29 cellular contexts compared by ENCODE assay signal in the genomic region with DNA sequence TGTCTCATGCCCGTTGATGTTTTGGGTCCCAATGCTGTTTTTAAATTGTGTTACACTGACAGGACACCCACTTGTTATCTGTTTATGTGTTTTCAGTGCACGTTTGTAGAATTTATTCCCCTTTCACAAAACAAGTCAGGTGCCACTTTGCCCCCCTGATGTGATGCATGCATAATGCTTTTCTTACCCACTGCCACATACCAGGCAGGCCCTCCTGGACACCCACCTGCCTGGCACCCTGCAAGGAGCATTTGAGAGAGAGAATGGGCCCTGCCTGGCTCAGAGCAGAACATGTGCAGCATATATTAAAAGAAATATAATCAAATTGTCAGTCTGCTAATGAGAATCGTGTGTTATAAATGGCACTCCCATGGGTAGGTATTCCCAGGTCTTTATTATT.
"Had no signal": no experiment of that assay in that cellular context is flagged by ENCODE, and none has a peak within 500 bp of the region (broad histone marks: within the 10 kb centered on the region; RNA-seq: fewer than 3 reads in every experiment).

No MANE protein-coding gene starts in this region.

- H3K27me3 ChIP-seq: ascending aorta, breast epithelium, MG63, Peyer's patch had no signal

- H3K9me3 ChIP-seq: ascending aorta, breast epithelium, MG63, Peyer's patch had no signal

- H3K4me3 ChIP-seq: ascending aorta, breast epithelium, coronary artery, MG63, Peyer's patch had no signal

- H3K4me1 ChIP-seq: ascending aorta, breast epithelium, Peyer's patch had no signal

- DNase-seq: activated CD4-positive, alpha-beta T cell treated with anti-CD3 and anti-CD28 coated beads, Interleukin-2, amount 10 ng/mL, durations not matched to agents 24 days and 14 days; activated CD4-positive, alpha-beta T cell treated with anti-CD3 and anti-CD28 coated beads, Interleukin-2, amount 50 U/mL, for 4 hours; activated CD8-positive, alpha-beta T cell treated with anti-CD3 and anti-CD28 coated beads for 36 hours; activated effector memory CD4-positive, alpha-beta T cell treated with anti-CD3 and anti-CD28 coated beads, Interleukin-2, amount 50 U/mL, for 16 hours; activated naive CD4-positive, alpha-beta T cell; activated naive CD4-positive, alpha-beta T cell treated with anti-CD3 and anti-CD28 coated beads, Interleukin-2, amount 50 U/mL, for 16 hours; activated naive CD8-positive, alpha-beta T cell treated with anti-CD3 and anti-CD28 coated beads for 36 hours; activated T-cell treated with anti-CD3 and anti-CD28 coated beads, Interleukin-2, amount 50 U/mL, for 1 hour; activated T-cell treated with anti-CD3 and anti-CD28 coated beads, Interleukin-2, amount 50 U/mL, for 72 hours; amygdala; MG63; NCI-H1048; NCI-H1105 treated with DMSO at 0.1 percent for 48 hours; NCI-H1436; NCI-H1694; NCI-H2029; NCI-H446; NCI-H510A treated with DMSO at 0.1 percent for 48 hours; NCI-H526 treated with DMSO at 0.1 percent for 48 hours; NCI-H774; PC-3; Peyer's patch; RPMI8226; SIG-M5 had no signal

- ATAC-seq: activated CD8-positive, alpha-beta T cell treated with anti-CD3 and anti-CD28 coated beads for 36 hours; activated T-cell treated with anti-CD3 and anti-CD28 coated beads, Interleukin-2, amount 50 U/mL, for 72 hours; activated T-helper 17 cell treated with anti-CD3 and anti-CD28 coated beads, Interleukin-2, amount 50 U/mL, for 72 hours; PC-3 had no signal

- H3K36me3 ChIP-seq: ascending aorta, breast epithelium, MG63, Peyer's patch had no signal

- H3K27ac ChIP-seq: ascending aorta, breast epithelium, coronary artery, Peyer's patch, VCaP had no signal
